In genomic region chr2:73262108-73262651, GRCh38 we compare ENCODE assay signal across 30 cellular contexts. TPM values are rescaled to one million over a fixed set of nuclear protein-coding genes. Genes with fewer than 3 reads are reported as not detected.
"Had no signal": no experiment of that assay in that cellular context is flagged by ENCODE, and none has a peak within 500 bp of the region (broad histone marks: within the 10 kb centered on the region; RNA-seq: fewer than 3 reads in every experiment).

No MANE protein-coding gene starts in this region.

- H3K27ac Mint-ChIP-seq: natural killer cell treated with Interleukin-12 subunit alpha and Interleukin-12 subunit beta and Interleukin-15 and Interleukin-18, amount 100 ng/mL, for 72 hours; progenitor cell of endocrine pancreas; stimulated activated memory B cell treated with anti-CD40 and anti-IgM and Interleukin-4, amounts not matched to agents 10 μg/mL and 1 μg/mL and 100 μg/mL, for 72 hours; type B pancreatic cell had no signal

- H3K36me3 Mint-ChIP-seq: natural killer cell treated with Interleukin-12 subunit alpha and Interleukin-12 subunit beta and Interleukin-15 and Interleukin-18, amount 100 ng/mL, for 72 hours had no signal

- ATAC-seq: mucosa of descending colon; naive thymus-derived CD4-positive, alpha-beta T cell; natural killer cell treated with Interleukin-12 subunit alpha and Interleukin-12 subunit beta and Interleukin-15 and Interleukin-18, amount 100 ng/mL, for 72 hours; right cardiac atrium; stimulated activated memory B cell treated with anti-CD40 and anti-IgM and Interleukin-4, amounts not matched to agents 10 μg/mL and 1 μg/mL and 100 μg/mL, for 72 hours; stimulated activated naive CD8-positive, alpha-beta T cell treated with anti-CD3 and anti-CD28 coated beads, Interleukin-15, amount 100 ng/mL, for 72 hours had no signal

- H3K4me3 Mint-ChIP-seq: naive thymus-derived CD4-positive, alpha-beta T cell; natural killer cell treated with Interleukin-12 subunit alpha and Interleukin-12 subunit beta and Interleukin-15 and Interleukin-18, amount 100 ng/mL, for 72 hours; stimulated activated memory B cell treated with anti-CD40 and anti-IgM and Interleukin-4, amounts not matched to agents 10 μg/mL and 1 μg/mL and 100 μg/mL, for 72 hours; stimulated activated naive CD8-positive, alpha-beta T cell treated with anti-CD3 and anti-CD28 coated beads, Interleukin-15, amount 100 ng/mL, for 72 hours; type B pancreatic cell had no signal

- H3K9me3 Mint-ChIP-seq: naive thymus-derived CD4-positive, alpha-beta T cell; natural killer cell treated with Interleukin-12 subunit alpha and Interleukin-12 subunit beta and Interleukin-15 and Interleukin-18, amount 100 ng/mL, for 72 hours; stimulated activated memory B cell treated with anti-CD40 and anti-IgM and Interleukin-4, amounts not matched to agents 10 μg/mL and 1 μg/mL and 100 μg/mL, for 72 hours; stimulated activated naive CD8-positive, alpha-beta T cell treated with anti-CD3 and anti-CD28 coated beads, Interleukin-15, amount 100 ng/mL, for 72 hours; type B pancreatic cell had no signal

- H3K27me3 Mint-ChIP-seq: naive thymus-derived CD4-positive, alpha-beta T cell; natural killer cell treated with Interleukin-12 subunit alpha and Interleukin-12 subunit beta and Interleukin-15 and Interleukin-18, amount 100 ng/mL, for 72 hours; stimulated activated memory B cell treated with anti-CD40 and anti-IgM and Interleukin-4, amounts not matched to agents 10 μg/mL and 1 μg/mL and 100 μg/mL, for 72 hours; stimulated activated naive CD8-positive, alpha-beta T cell treated with anti-CD3 and anti-CD28 coated beads, Interleukin-15, amount 100 ng/mL, for 72 hours had no signal

- DNase-seq: islet precursor cell; left ventricle myocardium inferior; midbrain; mucosa of descending colon; naive thymus-derived CD4-positive, alpha-beta T cell; ovary; retina; right cardiac atrium; sigmoid colon; small intestine; spleen; stimulated activated CD4-positive, alpha-beta T cell treated with anti-CD3 and anti-CD28 coated beads, Interleukin-4, amount 100 ng/mL, for 24 hours; stimulated activated naive CD4-positive, alpha-beta T cell treated with Interleukin-2 at 50 U/mL for 16 hours; stimulated activated naive CD8-positive, alpha-beta T cell treated with anti-CD3 and anti-CD28 coated beads, Interleukin-15, amount 100 ng/mL, for 72 hours; substantia nigra; uterus had no signal

RNA-seq across cellular contexts. Expression of gene EGR4, which starts 31.2 kb away (rescaled TPM):
- total RNA-seq: kidney epithelial cell; left ventricle myocardium inferior; lower leg skin; lung; mesenteric fat pad; mucosa of descending colon; myocyte; natural killer cell treated with Interleukin-12 subunit alpha and Interleukin-12 subunit beta and Interleukin-15 and Interleukin-18, amount 100 ng/mL, for 72 hours; omental fat pad; pulmonary artery endothelial cell; right cardiac atrium; spleen; temporal lobe; tibial nerve; ureter; uterus had no signal
